8 cellular contexts compared by ENCODE assay signal in the genomic region with DNA sequence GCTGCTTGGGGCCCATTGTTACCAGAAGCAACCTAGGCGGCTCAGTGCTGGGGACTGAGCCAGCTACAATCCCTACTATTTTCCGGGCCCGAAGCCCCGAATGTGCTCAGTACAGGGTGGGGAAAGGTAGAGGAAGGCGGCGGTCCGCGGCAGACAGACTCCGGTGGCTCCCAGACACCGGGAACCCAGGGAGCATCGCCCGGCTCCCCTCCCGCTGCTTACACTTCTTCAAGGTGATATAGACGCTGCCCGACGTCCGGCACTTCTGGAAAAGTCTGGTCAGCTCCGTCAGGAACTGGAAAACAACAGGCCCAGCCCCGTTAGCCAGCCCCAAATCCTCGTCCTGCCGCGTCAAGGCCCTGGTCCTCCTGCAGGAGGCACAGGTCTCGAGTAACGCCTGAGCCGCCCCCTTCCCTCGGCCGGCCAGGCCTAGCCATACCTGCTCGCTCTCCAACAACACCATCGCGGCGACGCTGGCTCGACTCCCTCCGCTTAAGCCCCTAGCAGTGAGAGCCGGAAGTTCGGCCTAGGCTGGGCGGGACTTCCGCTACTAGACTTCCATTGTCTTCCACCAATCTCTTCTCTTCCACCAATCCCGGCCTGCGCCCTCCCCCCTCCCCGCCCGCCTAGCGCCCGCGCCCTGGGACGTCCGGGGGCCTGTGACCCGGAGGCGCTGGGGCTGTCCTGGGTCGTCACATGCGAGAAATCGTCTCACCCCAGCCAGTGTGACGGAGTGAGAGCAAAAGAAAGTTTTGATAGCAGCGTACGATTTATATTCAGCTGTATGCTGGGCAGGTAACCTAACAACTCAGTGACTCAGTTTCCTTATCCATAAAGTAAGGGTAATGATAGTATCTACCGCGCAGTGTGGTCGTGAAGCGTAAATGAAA. TPM values are rescaled to one million over a fixed set of nuclear protein-coding genes. Genes with fewer than 3 reads are reported as not detected.
DNase-seq lines count a peak whose midpoint lies in the region; ATAC-seq and TF ChIP-seq lines count a peak whose summit lies in the region.

A gene with protein sequence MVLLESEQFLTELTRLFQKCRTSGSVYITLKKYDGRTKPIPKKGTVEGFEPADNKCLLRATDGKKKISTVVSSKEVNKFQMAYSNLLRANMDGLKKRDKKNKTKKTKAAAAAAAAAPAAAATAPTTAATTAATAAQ (minus strand): TSS at position 528 of the 890 bp plus-strand sequence. CDS start 65 bp downstream, at position 463.

- H3K36me3 ChIP-seq in KOPT-K1 (ENCODE audit: insufficient read depth, low read length) (peaks cover 38% of the 10 kb centered on the region), Peyer's patch (peaks cover 0 to 30% (median 0%) of the 10 kb centered on the region in 3 donors), muscle layer of colon (ENCODE audit: insufficient read depth, low read length) (peaks cover 36% of the 10 kb centered on the region)

- H3K27me3 ChIP-seq in Peyer's patch, result no peaks in the 10 kb centered on the region
- no peaks in the 10 kb centered on the region for H3K27me3 ChIP-seq in muscle layer of colon (ENCODE audit: control insufficient read depth in 1 of 2, insufficient read depth in 2 of 2, low read length in 2 of 2)

- peak; percentile 54 to 59 for TF ChIP-seq POLR2A in Peyer's patch (IDR thresholded peaks at IDR 0.05)

- H3K9ac ChIP-seq in muscle layer of colon (ENCODE audit: low read length), result peak within 1 kb of the TSS; percentile 95

- H3K4me1 ChIP-seq in Peyer's patch (peaks cover 0 to 17% (median 0%) of the 10 kb centered on the region in 4 donors), muscle layer of colon (ENCODE audit: insufficient read depth, low read length) (peaks cover 15% of the 10 kb centered on the region)

- DNase-seq in DMS79 treated with DMSO at 0.1 percent for 48 hours (lab: John Stamatoyannopoulos, UW), result peak; percentile 67
- peak; percentile 94 to 98 (median 94) for DNase-seq in Peyer's patch
- peak; percentile 96 for DNase-seq in activated T-cell treated with anti-CD3 and anti-CD28 coated beads, Interleukin-2, amount 50 U/mL, for 48 hours
- DNase-seq in stimulated activated CD8-positive, alpha-beta memory T cell treated with anti-CD3 and anti-CD28 coated beads, Interleukin-7, amount 100 ng/mL, for 1 hour (ENCODE audit: low read depth in 2 of 2), result peak; percentile 84 to 86

- peak within 1 kb of the TSS; percentile 65 to 79 (median 75) for H3K4me3 ChIP-seq in Peyer's patch
- peak within 1 kb of the TSS; percentile 85 to 98 for H3K4me3 ChIP-seq in muscle layer of colon (ENCODE audit: low read depth in 1 of 2, low read length in 2 of 2)

- H3K27ac ChIP-seq in KOPT-K1 (ENCODE audit: low read depth, low read length, poor library complexity, severe bottlenecking) (peak within 1 kb of the TSS; percentile 88), Peyer's patch (peak within 1 kb of the TSS; percentile 79 to 92 (median 90)), muscle layer of colon (ENCODE audit: low read depth, low read length) (peak within 1 kb of the TSS; percentile 87)

- H3K9me3 ChIP-seq in KOPT-K1 (ENCODE audit: insufficient read depth, low read length, poor library complexity, severe bottlenecking), result no peaks in the 10 kb centered on the region
- H3K9me3 ChIP-seq in Peyer's patch, result no peaks in the 10 kb centered on the region
- no peaks in the 10 kb centered on the region for H3K9me3 ChIP-seq in muscle layer of colon (ENCODE audit: low read length)

- TF ChIP-seq CTCF in Peyer's patch (IDR thresholded peaks at IDR 0.05), result peak in 5 of 6 experiments; percentile 28 to 54 (median 48)

- ATAC-seq in GM21825 (IDR thresholded peaks at IDR 0.05; ENCODE audit: unreplicated experiment), result peak; percentile 88
- peak; percentile 94 for ATAC-seq in esophagus mucosa

RNA-seq across cellular contexts. Expression of the gene that starts here (rescaled TPM):
- total RNA-seq in Peyer's patch, result 100 to 1,000 TPM; 105 to 163 (median 146) TPM
- total RNA-seq in esophagus mucosa, result 99.7 TPM

Comparison
In these comparisons a context has a peak if more than half of its experiments do, and no peak if none do; other contexts are left out.
1. Peak in every context shown above with its lines: DNase-seq, ATAC-seq, H3K4me3 ChIP-seq and H3K27ac ChIP-seq.